Comparison of ENCODE assay signal across 8 cellular contexts in genomic region chr1:150926094-150926741, GRCh38. TPM values are rescaled to one million over a fixed set of nuclear protein-coding genes. Genes with fewer than 3 reads are reported as not detected.
DNase-seq lines count a peak whose midpoint lies in the region; ATAC-seq and TF ChIP-seq lines count a peak whose summit lies in the region.

SETDB1 (plus strand) TSS chr1:150926363; CDS start chr1:150927715, 1,352 bp downstream.

- H3K79me2 ChIP-seq in ACC112 (ENCODE audit: control insufficient read depth, insufficient read depth, low read length, unreplicated experiment), result peaks cover 20% of the 10 kb centered on the region

- TF ChIP-seq CTCF in VCaP (conservative IDR thresholded peaks at IDR 0.05) (no peak), breast epithelium (IDR thresholded peaks at IDR 0.05) (no peak)

- peaks cover 12% of the 10 kb centered on the region for H3K4me1 ChIP-seq in ACC112 (ENCODE audit: control insufficient read depth, insufficient read depth, low read length, unreplicated experiment)
- no peaks in the 10 kb centered on the region for H3K4me1 ChIP-seq in breast epithelium
- H3K4me1 ChIP-seq in skeletal muscle tissue (ENCODE audit: control insufficient read depth in 3 of 3, insufficient read depth in 3 of 3, low read length in 3 of 3), result peaks cover 4 to 10% (median 5%) of the 10 kb centered on the region in 3 donors

- H3K4me3 ChIP-seq in ACC112 (ENCODE audit: low read depth, low read length), result peak within 1 kb of the TSS; percentile 91
- peak within 1 kb of the TSS; percentile 65 to 87 (median 73) for H3K4me3 ChIP-seq in breast epithelium
- H3K4me3 ChIP-seq in iPS-18c (ENCODE audit: insufficient read depth, low read depth, low read length), result peak within 1 kb of the TSS; percentile 77
- H3K4me3 ChIP-seq in skeletal muscle tissue (ENCODE audit: low read length in 3 of 3), result peak within 1 kb of the TSS; percentile 82 to 84 (median 84)

- peak; percentile 96 for DNase-seq in NCI-H2196 treated with DMSO at 0.1 percent for 48 hours (lab: John Stamatoyannopoulos, UW; ENCODE audit: unreplicated experiment)
- peak; percentile 92 to 93 for DNase-seq in breast epithelium (ENCODE audit: low spot score in 2 of 2)

- no peaks in the 10 kb centered on the region for H3K9me3 ChIP-seq in breast epithelium
- peaks cover 3% of the 10 kb centered on the region for H3K9me3 ChIP-seq in iPS-18c (ENCODE audit: control insufficient read depth, insufficient read depth, low read length)
- H3K9me3 ChIP-seq in skeletal muscle tissue (ENCODE audit: control insufficient read depth in 3 of 3, low read length in 3 of 3), result no peaks in the 10 kb centered on the region

- H3K9ac ChIP-seq in skeletal muscle tissue (ENCODE audit: low read depth in 1 of 3, low read length in 3 of 3), result peak within 1 kb of the TSS; percentile 77 to 91 (median 81)

- no peak for TF ChIP-seq POLR2A in breast epithelium (IDR thresholded peaks at IDR 0.05)

- ATAC-seq in GM18870 (IDR thresholded peaks at IDR 0.05; ENCODE audit: unreplicated experiment), result peak; percentile 73
- peak; percentile 83 for ATAC-seq in HG03135 (IDR thresholded peaks at IDR 0.05; ENCODE audit: unreplicated experiment)

- intact Hi-C loops in breast epithelium (cut with DNase I; ENCODE audit: low total_unique reads), result no loop called here

- H3K36me3 ChIP-seq in ACC112 (ENCODE audit: insufficient read depth, low read length) (peaks cover 34% of the 10 kb centered on the region), breast epithelium (no peaks in the 10 kb centered on the region), skeletal muscle tissue (ENCODE audit: control insufficient read depth in 3 of 3, insufficient read depth in 3 of 3, low read length in 3 of 3) (peaks cover 19 to 30% (median 24%) of the 10 kb centered on the region in 3 donors)

- peak within 1 kb of the TSS; percentile 96 for H2AFZ ChIP-seq in ACC112 (ENCODE audit: low read length, unreplicated experiment)

- H3K27me3 ChIP-seq in ACC112 (ENCODE audit: insufficient read depth, low read length) (no peaks in the 10 kb centered on the region), breast epithelium (no peaks in the 10 kb centered on the region), skeletal muscle tissue (ENCODE audit: control insufficient read depth in 3 of 3, insufficient read depth in 3 of 3, low read length in 3 of 3) (no peaks in the 10 kb centered on the region)

- H3K27ac ChIP-seq in ACC112 (ENCODE audit: low read depth, low read length), result peak within 1 kb of the TSS; percentile 86
- H3K27ac ChIP-seq in VCaP, result peak within 1 kb of the TSS; percentile 92
- H3K27ac ChIP-seq in breast epithelium, result peak within 1 kb of the TSS; percentile 92 to 93
- peak within 1 kb of the TSS; percentile 86 for H3K27ac ChIP-seq in skeletal muscle tissue (ENCODE audit: low read depth, low read length)

RNA-seq across cellular contexts. Expression of gene SETDB1, which starts in this region (rescaled TPM):
- 10 to 100 TPM; 33.4 to 44.6 (median 41.0) TPM for total RNA-seq in breast epithelium
- total RNA-seq in skeletal muscle tissue, result 47.5 TPM

Comparison
In these comparisons a context has a peak if more than half of its experiments do, and no peak if none do; other contexts are left out.
1. Peak in every context shown above with its lines: DNase-seq, ATAC-seq, H3K4me3 ChIP-seq and H3K27ac ChIP-seq.